Comparison of ENCODE assay signal across 8 cellular contexts in the genomic region with DNA sequence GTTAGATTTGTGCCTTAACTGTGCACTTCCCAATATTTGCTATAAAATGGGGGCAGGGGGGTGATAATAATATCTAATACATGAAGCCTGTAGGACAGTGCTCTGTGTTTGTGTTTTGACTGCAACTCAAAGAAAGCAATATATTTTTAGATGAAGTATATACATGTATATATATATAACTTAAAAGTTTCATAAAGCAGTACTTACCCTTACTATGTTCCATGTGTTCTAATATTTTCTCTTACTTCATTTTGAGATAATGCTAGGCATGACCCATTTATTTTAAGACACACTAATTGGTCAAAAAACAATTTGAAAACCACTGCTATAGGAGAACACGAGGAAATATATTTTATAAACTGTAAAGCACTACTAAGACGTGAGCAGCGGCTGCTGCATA. TPM values are rescaled to one million over a fixed set of nuclear protein-coding genes. Genes with fewer than 3 reads are reported as not detected.
A peak's percentile ranks its signal among the peaks of the same experiment; 100 is the strongest.
DNase-seq lines count a peak whose midpoint lies in the region; ATAC-seq and TF ChIP-seq lines count a peak whose summit lies in the region.

No MANE protein-coding gene starts in this region.

- POLR2A ChIA-PET in SK-N-SH (lab: Yijun Ruan, JAX) (no interaction called here), activated B cell treated with CpG ODN at 0.5 μM for 24 hours (lab: Charles Lee) (interaction anchor here (1.8 kb wide), 1 partner anchor 35 kb away, joined by 7 read pairs; a partner anchor contains a TSS)

- H3K9me2 ChIP-seq in SK-N-SH: no peaks in the 10 kb centered on the region

- peak overlapping the region; percentile 84 to 97 for H3K4me3 ChIP-seq in SK-N-SH (ENCODE audit: low read depth in 2 of 2, low read length in 1 of 2)
- H3K4me3 ChIP-seq in spleen: peak overlapping the region in 6 of 8 donors; percentile 67 to 96 (median 78)

- no peaks in the 10 kb centered on the region for H3K9me3 ChIP-seq in SK-N-SH
- no peaks in the 10 kb centered on the region for H3K9me3 ChIP-seq in spleen

- H3K4me2 ChIP-seq in SK-N-SH: peak overlapping the region; percentile 100

- H3K27ac Mint-ChIP-seq in activated B cell treated with CpG ODN at 0.5 μM for 24 hours (no peak overlapping the region), glutamatergic neuron (ENCODE audit: unreplicated experiment) (no peak overlapping the region)

- H3K27me3 ChIP-seq in SK-N-SH (ENCODE audit: insufficient read depth) (no peaks in the 10 kb centered on the region), spleen (replicated peaks in 1 of 7) (no peaks in the 10 kb centered on the region)

- H3K4me3 Mint-ChIP-seq in activated B cell treated with CpG ODN at 0.5 μM for 24 hours (peak overlapping the region; percentile 98), glutamatergic neuron (ENCODE audit: unreplicated experiment) (peak overlapping the region; percentile 97)

- 79% methylated on average over 3 of the region's 3 CpGs for WGBS in SK-N-SH (ENCODE audit: low lambda C conversion rate)
- WGBS in spleen, 5 donors: 60 to 80% (median 69%) methylated on average over 3 of the region's 3 CpGs

- no peak overlapping the region for H2AFZ ChIP-seq in SK-N-SH (ENCODE audit: low read depth)

- H3K4me1 ChIP-seq in SK-N-SH (ENCODE audit: control insufficient read depth in 1 of 2, insufficient read depth in 2 of 2, low read depth in 1 of 2, low read length in 1 of 2): peaks cover 0 to 21% of the 10 kb centered on the region in 2 experiments; a peak in 2 of 4 replicates
- peaks cover 39 to 81% (median 71%) of the 10 kb centered on the region in 6 donors for H3K4me1 ChIP-seq in spleen

- peaks cover 26 to 28% of the 10 kb centered on the region in 2 experiments for H3K36me3 ChIP-seq in SK-N-SH (replicated peaks in 1 of 2; ENCODE audit: control insufficient read depth in 1 of 2, insufficient read depth in 2 of 2, low read length in 1 of 2)
- H3K36me3 ChIP-seq in spleen: peaks cover 0 to 55% (median 6%) of the 10 kb centered on the region in 6 donors

- H3K27ac ChIP-seq in SK-N-SH (ENCODE audit: low read depth in 2 of 2, low read length in 1 of 2) (no peak overlapping the region), spleen (peak overlapping the region in 2 of 8 donors; percentile 96 to 100)

- peaks cover 60% of the 10 kb centered on the region for H3K4me1 Mint-ChIP-seq in activated B cell treated with CpG ODN at 0.5 μM for 24 hours
- peaks cover 12% of the 10 kb centered on the region for H3K4me1 Mint-ChIP-seq in glutamatergic neuron (ENCODE audit: low read depth, unreplicated experiment)

- no peak for TF ChIP-seq RAD21 in SK-N-SH (IDR thresholded peaks at IDR 0.05; ENCODE audit: low read length)

- no peak for ATAC-seq in SK-N-SH treated with all-trans-retinoic acid at 6 μM for 48 hours
- no peak for ATAC-seq in activated B cell treated with CpG ODN at 0.5 μM for 24 hours (ENCODE audit: low read depth)
- ATAC-seq in left lobe of liver: no peak
- no peak for ATAC-seq in GM19324 (IDR thresholded peaks at IDR 0.05; ENCODE audit: low FRiP score, unreplicated experiment)

- TF ChIP-seq EP300 in SK-N-SH (IDR thresholded peaks at IDR 0.05; ENCODE audit: borderline replicate concordance in 1 of 2, low read depth in 1 of 2, low read length in 1 of 2): no peak

- peaks cover 56% of the 10 kb centered on the region for H4K20me1 ChIP-seq in SK-N-SH (ENCODE audit: insufficient read depth)

- H3K36me3 Mint-ChIP-seq in activated B cell treated with CpG ODN at 0.5 μM for 24 hours (ENCODE audit: low read depth) (peaks cover 47% of the 10 kb centered on the region), glutamatergic neuron (ENCODE audit: unreplicated experiment) (no peaks in the 10 kb centered on the region)

- no peak for TF ChIP-seq POLR2A in spleen (IDR thresholded peaks at IDR 0.05)

- intact Hi-C loops in activated B cell treated with CpG ODN at 0.5 μM for 24 hours (cut with micrococcal nuclease) (no loop called here), spleen (cut with DNase I; ENCODE audit: low total_unique reads) (no loop called here)

- H3F3A ChIP-seq in SK-N-SH (replicated peaks; ENCODE audit: insufficient read depth): peaks cover 16% of the 10 kb centered on the region

- DNase-seq in SK-N-SH (no peak), activated B cell treated with CpG ODN at 0.5 μM for 24 hours (no peak), glutamatergic neuron (no peak), spleen (peak; percentile 11), left lobe of liver (ENCODE audit: low spot score) (no peak), NCI-H1092 treated with DMSO at 0.1 percent for 48 hours (lab: John Stamatoyannopoulos, UW) (no peak)

- H3K27me3 Mint-ChIP-seq in activated B cell treated with CpG ODN at 0.5 μM for 24 hours (no peaks in the 10 kb centered on the region), glutamatergic neuron (ENCODE audit: unreplicated experiment) (peaks cover 12% of the 10 kb centered on the region)

- no peak overlapping the region for H3K9ac ChIP-seq in SK-N-SH

- H3K79me2 ChIP-seq in SK-N-SH (ENCODE audit: insufficient read depth): peaks cover 90% of the 10 kb centered on the region

- CTCF ChIA-PET in SK-N-SH (lab: Yijun Ruan, JAX) (interaction anchor here (0.6 kb wide), 1 partner anchor 1284 kb away, joined by 3 read pairs; no protein-coding TSS in a partner anchor), activated B cell treated with CpG ODN at 0.5 μM for 24 hours (lab: Charles Lee) (no interaction called here)

- no peaks in the 10 kb centered on the region for H3K9me3 Mint-ChIP-seq in activated B cell treated with CpG ODN at 0.5 μM for 24 hours
- H3K9me3 Mint-ChIP-seq in glutamatergic neuron (ENCODE audit: unreplicated experiment): peaks cover 8% of the 10 kb centered on the region

- TF ChIP-seq CTCF in SK-N-SH (IDR thresholded peaks at IDR 0.05): no peak
- no peak for TF ChIP-seq CTCF in activated B cell treated with CpG ODN at 0.5 μM for 24 hours (IDR thresholded peaks at IDR 0.05)
- TF ChIP-seq CTCF in glutamatergic neuron (IDR thresholded peaks at IDR 0.05; ENCODE audit: partially characterized antibody, unreplicated experiment): no peak
- TF ChIP-seq CTCF in spleen (IDR thresholded peaks at IDR 0.05 in 8 of 11, conservative IDR thresholded peaks at IDR 0.05 in 3 of 11): no peak

TF ChIP-seq in SK-N-SH, 30 proteins besides CTCF, POLR2A, EP300 and RAD21 (continues in another document):
- TF ChIP-seq, protein P1, sequence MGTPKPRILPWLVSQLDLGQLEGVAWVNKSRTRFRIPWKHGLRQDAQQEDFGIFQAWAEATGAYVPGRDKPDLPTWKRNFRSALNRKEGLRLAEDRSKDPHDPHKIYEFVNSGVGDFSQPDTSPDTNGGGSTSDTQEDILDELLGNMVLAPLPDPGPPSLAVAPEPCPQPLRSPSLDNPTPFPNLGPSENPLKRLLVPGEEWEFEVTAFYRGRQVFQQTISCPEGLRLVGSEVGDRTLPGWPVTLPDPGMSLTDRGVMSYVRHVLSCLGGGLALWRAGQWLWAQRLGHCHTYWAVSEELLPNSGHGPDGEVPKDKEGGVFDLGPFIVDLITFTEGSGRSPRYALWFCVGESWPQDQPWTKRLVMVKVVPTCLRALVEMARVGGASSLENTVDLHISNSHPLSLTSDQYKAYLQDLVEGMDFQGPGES (IDR thresholded peaks at IDR 0.05; ENCODE audit: low read depth, low read length): no peak
- TF ChIP-seq CHD2 (IDR thresholded peaks at IDR 0.05; ENCODE audit: low read length, partially characterized antibody) (no peak), TEAD4 (IDR thresholded peaks at IDR 0.05; ENCODE audit: borderline replicate concordance, insufficient read depth) (no peak)

TF ChIP-seq in SK-N-SH treated with all-trans-retinoic acid at 6 μM for 48 hours, 23 proteins besides CTCF, POLR2A, EP300 and RAD21 (continues in another document):
- TF ChIP-seq ZNF70 (CRISPR knock-in tag; IDR thresholded peaks at IDR 0.05) (no peak), RARB (CRISPR knock-in tag; IDR thresholded peaks at IDR 0.05) (no peak), SNAI2 (CRISPR knock-in tag; IDR thresholded peaks at IDR 0.05) (no peak)

RNA-seq across cellular contexts. Expression of a gene that starts 2.4 kb away (rescaled TPM):
- polyA plus RNA-seq in SK-N-SH (2012; rRNA removed): 6.4 and 10.6 TPM in 2 replicates
- polyA plus RNA-seq in SK-N-SH (2012; cell fraction: cytosol; rRNA removed): 5.2 and 6.2 TPM in 2 replicates
- polyA plus RNA-seq in SK-N-SH (2012; cell fraction: nucleus; rRNA removed): 34.7 and 38.0 TPM in 2 replicates
- total RNA-seq in activated B cell treated with CpG ODN at 0.5 μM for 24 hours: 30.9 and 36.9 TPM in 2 replicates
- total RNA-seq in glutamatergic neuron (ENCODE audit: unreplicated experiment): 15.7 TPM
- 10 to 100 TPM; 18.9 to 44.0 (median 22.5) TPM for total RNA-seq in spleen
- 10 to 100 TPM; 11.6 to 19.7 (median 18.4) TPM for polyA plus RNA-seq in spleen
- 6.0 TPM for total RNA-seq in left lobe of liver

RNA-seq across cellular contexts. Expression of a gene that starts 14.9 kb away (rescaled TPM):
- 4,191 and 4,715 TPM in 2 replicates for polyA plus RNA-seq in SK-N-SH (2012; rRNA removed)
- polyA plus RNA-seq in SK-N-SH (2012; cell fraction: cytosol; rRNA removed): 3,130 and 3,829 TPM in 2 replicates
- polyA plus RNA-seq in SK-N-SH (2012; cell fraction: nucleus; rRNA removed): 1,982 and 2,553 TPM in 2 replicates
- 2,528 and 2,812 TPM in 2 replicates for total RNA-seq in activated B cell treated with CpG ODN at 0.5 μM for 24 hours
- 1,397 TPM for total RNA-seq in glutamatergic neuron (ENCODE audit: unreplicated experiment)
- total RNA-seq in spleen: 1,000 to 10,000 TPM; 1,202 to 2,949 (median 1,651) TPM
- polyA plus RNA-seq in spleen: 1,000 to 10,000 TPM; 2,379 to 3,598 (median 2,966) TPM
- 510 TPM for total RNA-seq in left lobe of liver

RNA-seq across cellular contexts. Expression of a gene that starts 35.5 kb away (rescaled TPM):
- 35.3 and 35.9 TPM in 2 replicates for polyA plus RNA-seq in SK-N-SH (2012; rRNA removed)
- polyA plus RNA-seq in SK-N-SH (2012; cell fraction: cytosol; rRNA removed): 17.4 and 20.2 TPM in 2 replicates
- 123 and 125 TPM in 2 replicates for polyA plus RNA-seq in SK-N-SH (2012; cell fraction: nucleus; rRNA removed)
- 34.9 and 39.6 TPM in 2 replicates for total RNA-seq in activated B cell treated with CpG ODN at 0.5 μM for 24 hours
- 28.8 TPM for total RNA-seq in glutamatergic neuron (ENCODE audit: unreplicated experiment)
- 10 to 100 TPM; 14.3 to 34.1 (median 26.6) TPM for total RNA-seq in spleen
- polyA plus RNA-seq in spleen: 10 to 100 TPM; 12.5 to 25.0 (median 24.1) TPM
- total RNA-seq in left lobe of liver: 23.0 TPM

RNA-seq across cellular contexts. Expression of a gene that starts 53.6 kb away (rescaled TPM):
- polyA plus RNA-seq in SK-N-SH (2012; rRNA removed): 2.0 and 3.5 TPM in 2 replicates
- polyA plus RNA-seq in SK-N-SH (2012; cell fraction: cytosol; rRNA removed): 2.8 and 2.9 TPM in 2 replicates
- polyA plus RNA-seq in SK-N-SH (2012; cell fraction: nucleus; rRNA removed): 2.4 and 3.9 TPM in 2 replicates
- total RNA-seq in activated B cell treated with CpG ODN at 0.5 μM for 24 hours: 0.32 and 0.51 TPM in 2 replicates
- total RNA-seq in glutamatergic neuron (ENCODE audit: unreplicated experiment): 0.93 TPM
- total RNA-seq in spleen: 1 to 10 TPM in 6 of 7 donors, under 1 TPM in 1; 0.81 to 3.9 (median 1.9) TPM
- 1 to 10 TPM; 1.0 to 1.3 (median 1.2) TPM for polyA plus RNA-seq in spleen
- total RNA-seq in left lobe of liver: 0.23 TPM
